In genomic region chr21:31162827-31163226, GRCh38 we compare ENCODE assay signal across 16 cellular contexts.
DNase-seq lines count a peak whose midpoint lies in the region; ATAC-seq and TF ChIP-seq lines count a peak whose summit lies in the region.
"Had no signal": no experiment of that assay in that cellular context is flagged by ENCODE, and none has a peak within 500 bp of the region (broad histone marks: within the 10 kb centered on the region; RNA-seq: fewer than 3 reads in every experiment).

No MANE protein-coding gene starts in this region.

- ATAC-seq in T-cell (replicated peaks in 1 of 4) = no peak
- ATAC-seq: HepG2, left colon had no signal

- H3K36me3 Mint-ChIP-seq in activated naive CD4-positive, alpha-beta T cell treated with anti-CD3 and anti-CD28 coated beads for 36 hours (ENCODE audit: low read depth) = peaks cover 44% of the 10 kb centered on the region
- H3K36me3 Mint-ChIP-seq in T-cell = peaks cover 8% of the 10 kb centered on the region

- peaks cover 1% of the 10 kb centered on the region for H3K9me3 Mint-ChIP-seq in activated naive CD4-positive, alpha-beta T cell treated with anti-CD3 and anti-CD28 coated beads for 36 hours
- no peaks in the 10 kb centered on the region for H3K9me3 Mint-ChIP-seq in T-cell

- no peaks in the 10 kb centered on the region for H3K36me3 ChIP-seq in smooth muscle cell (ENCODE audit: low read depth)
- H3K36me3 ChIP-seq: neutrophil had no signal

- intact Hi-C loops in activated naive CD4-positive, alpha-beta T cell treated with anti-CD3 and anti-CD28 coated beads for 36 hours (cut with micrococcal nuclease) = no loop called here

- no peaks in the 10 kb centered on the region for H3K9me3 ChIP-seq in smooth muscle cell (replicated peaks; ENCODE audit: low read depth)
- H3K9me3 ChIP-seq: neutrophil had no signal

- H3K4me3 ChIP-seq in smooth muscle cell = no peak overlapping the region

- H3K4me3 Mint-ChIP-seq in activated naive CD4-positive, alpha-beta T cell treated with anti-CD3 and anti-CD28 coated beads for 36 hours = no peak overlapping the region
- H3K4me3 Mint-ChIP-seq in T-cell = peak overlapping the region; percentile 38 to 71 (median 60)
- H3K4me3 Mint-ChIP-seq: HFFc6 had no signal

- no peaks in the 10 kb centered on the region for H3K27me3 ChIP-seq in smooth muscle cell (ENCODE audit: low read depth)
- H3K27me3 ChIP-seq: neutrophil had no signal

- no peak for DNase-seq in activated naive CD4-positive, alpha-beta T cell treated with anti-CD3 and anti-CD28 coated beads for 36 hours
- DNase-seq in activated naive CD4-positive, alpha-beta T cell treated with anti-CD3 and anti-CD28 coated beads, Interleukin-2, amount 50 U/mL, for 16 hours = no peak
- DNase-seq in T-cell = no peak
- peak; percentile 67 for DNase-seq in fibroblast of peridontal ligament (ENCODE audit: extremely low read depth)
- no peak for DNase-seq in smooth muscle cell (lab: John Stamatoyannopoulos, UW; ENCODE audit: unreplicated experiment)
- no peak for DNase-seq in SKM-1 (lab: John Stamatoyannopoulos, UW; ENCODE audit: unreplicated experiment)
- no peak for DNase-seq in stimulated activated naive CD4-positive, alpha-beta T cell (lab: John Stamatoyannopoulos, UW)
- no peak for DNase-seq in SK-N-DZ (ENCODE audit: low spot score)
- DNase-seq: dermis blood vessel endothelial cell, head of caudate nucleus, HFFc6, left colon, NCI-H69, SHP77 treated with DMSO at 0.1 percent for 48 hours had no signal

- H3F3A ChIP-seq in smooth muscle cell (ENCODE audit: low read depth) = peaks cover 8% of the 10 kb centered on the region

- no peak for TF ChIP-seq CTCF in smooth muscle cell (IDR thresholded peaks at IDR 0.05; ENCODE audit: borderline replicate concordance, insufficient read depth, poor library complexity, severe bottlenecking)

- H3K4me1 ChIP-seq in smooth muscle cell (ENCODE audit: low read depth) = peaks cover 31% of the 10 kb centered on the region

- no peak overlapping the region for H3K9ac ChIP-seq in smooth muscle cell (ENCODE audit: low read depth)

- POLR2A ChIA-PET in T-cell (lab: Charles Lee) = interaction anchor here in 1 of 2 donors (0.7 kb wide), 1 partner anchor 18 kb away, joined by 4 read pairs; no protein-coding TSS in a partner anchor

- H4K20me1 ChIP-seq in smooth muscle cell (ENCODE audit: low read depth) = no peaks in the 10 kb centered on the region

- H3K4me1 Mint-ChIP-seq in activated naive CD4-positive, alpha-beta T cell treated with anti-CD3 and anti-CD28 coated beads for 36 hours (ENCODE audit: low read depth) = peaks cover 89% of the 10 kb centered on the region
- H3K4me1 Mint-ChIP-seq in T-cell = peaks cover 84 to 90% (median 90%) of the 10 kb centered on the region in 3 donors

- peak overlapping the region; percentile 18 for H3K4me2 ChIP-seq in smooth muscle cell

- peak overlapping the region; percentile 80 for H3K27ac Mint-ChIP-seq in activated naive CD4-positive, alpha-beta T cell treated with anti-CD3 and anti-CD28 coated beads for 36 hours
- H3K27ac Mint-ChIP-seq in T-cell = peak overlapping the region; percentile 92 to 98
- H3K27ac Mint-ChIP-seq: HFFc6 had no signal

- H3K27ac ChIP-seq in smooth muscle cell (ENCODE audit: low read depth) = peak overlapping the region; percentile 45
- H3K27ac ChIP-seq: neutrophil had no signal

- H3K27me3 Mint-ChIP-seq in activated naive CD4-positive, alpha-beta T cell treated with anti-CD3 and anti-CD28 coated beads for 36 hours (ENCODE audit: low read depth) = no peaks in the 10 kb centered on the region
- no peaks in the 10 kb centered on the region for H3K27me3 Mint-ChIP-seq in T-cell

- 5% methylated on average over 4 of the region's 4 CpGs for WGBS in smooth muscle cell (ENCODE audit: low lambda C conversion rate)

- no peak overlapping the region for H2AFZ ChIP-seq in smooth muscle cell (ENCODE audit: low read depth)

- CTCF ChIA-PET in activated naive CD4-positive, alpha-beta T cell treated with anti-CD3 and anti-CD28 coated beads for 36 hours (lab: Charles Lee) = interaction anchor here (0.6 to 4.8 kb wide), 5 partner anchors 13 to 294 kb away, joined by 3 to 22 read pairs (median 4); no protein-coding TSS in a partner anchor
- CTCF ChIA-PET in T-cell (lab: Charles Lee) = interaction anchor here in 1 of 2 donors (0.6 to 1.3 kb wide), 3 partner anchors 10 to 1964 kb away, joined by 3 to 4 read pairs (median 4); no protein-coding TSS in a partner anchor

- no peaks in the 10 kb centered on the region for H3K79me2 ChIP-seq in smooth muscle cell (ENCODE audit: low read depth)
